Comparison of ENCODE assay signal across 27 cellular contexts in the genomic region with DNA sequence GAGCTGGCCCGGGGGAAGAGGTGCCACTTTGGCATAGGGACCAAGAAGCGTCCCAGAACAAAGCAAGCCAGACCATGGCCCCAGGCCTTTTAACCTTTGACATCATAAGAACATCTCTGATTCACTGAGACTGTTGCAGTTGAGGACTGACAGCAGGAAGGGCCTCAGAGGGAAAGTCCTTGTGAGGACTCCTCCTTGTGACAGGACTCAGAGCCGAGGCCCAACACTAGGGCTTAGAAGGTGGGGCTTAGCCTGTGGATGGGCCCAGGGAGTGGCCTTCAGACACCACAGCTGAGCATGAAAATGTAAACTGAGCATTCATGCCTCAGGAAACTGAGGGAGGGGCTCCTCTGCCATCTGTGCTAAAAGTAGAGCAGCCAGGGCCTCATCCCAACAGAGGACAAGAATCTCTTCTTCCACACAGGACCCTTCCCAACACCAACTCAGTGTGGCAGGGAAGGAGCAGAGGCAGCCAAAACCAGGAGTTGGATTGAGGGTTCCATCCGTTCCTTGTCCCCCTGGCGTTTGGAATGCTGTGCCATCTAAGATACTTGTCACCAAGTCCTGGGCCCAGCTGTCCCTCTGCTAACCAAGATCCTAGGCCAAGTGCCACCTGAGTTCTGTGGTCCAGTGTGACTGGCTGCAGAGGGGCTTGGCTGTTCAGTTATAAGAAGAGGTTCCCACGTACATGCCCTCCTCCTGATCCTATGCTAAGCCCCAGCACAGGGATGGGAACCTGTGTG.
"Had no signal": no experiment of that assay in that cellular context is flagged by ENCODE, and none has a peak within 500 bp of the region (broad histone marks: within the 10 kb centered on the region; RNA-seq: fewer than 3 reads in every experiment).

No MANE protein-coding gene starts in this region.

- H3K27ac ChIP-seq: adrenal gland, breast epithelium, coronary artery, gastrocnemius medialis, left ventricle myocardium inferior, vagina had no signal

- ATAC-seq: gastrocnemius medialis; stimulated activated naive CD8-positive, alpha-beta T cell treated with anti-CD3 and anti-CD28 coated beads, Interleukin-15, amount 100 ng/mL, for 72 hours had no signal

- H3K27me3 ChIP-seq: adrenal gland, breast epithelium, gastrocnemius medialis, vagina had no signal

- H3K4me1 ChIP-seq: adrenal gland, breast epithelium, left ventricle myocardium inferior, vagina had no signal

- H3K36me3 ChIP-seq: adrenal gland, breast epithelium, gastrocnemius medialis, left ventricle myocardium inferior, vagina had no signal

- H3K4me3 ChIP-seq: adrenal gland, breast epithelium, coronary artery, gastrocnemius medialis, left ventricle myocardium inferior, psoas muscle, vagina had no signal

- H3K27ac Mint-ChIP-seq: naive B cell had no signal

- H3K27me3 Mint-ChIP-seq: activated CD4-positive, alpha-beta T cell treated with anti-CD3 and anti-CD28 coated beads, Interleukin-2, amount 10 ng/mL, durations not matched to agents 24 days and 14 days; stimulated activated naive CD8-positive, alpha-beta T cell treated with anti-CD3 and anti-CD28 coated beads, Interleukin-15, amount 100 ng/mL, for 72 hours had no signal

- H3K9me3 Mint-ChIP-seq: neural crest cell had no signal

- DNase-seq: activated CD4-positive, alpha-beta T cell treated with anti-CD3 and anti-CD28 coated beads, Interleukin-2, amount 10 ng/mL, durations not matched to agents 24 days and 14 days; activated CD4-positive, CD25-positive, alpha-beta regulatory T cell; activated CD8-positive, alpha-beta memory T cell treated with anti-CD3 and anti-CD28 coated beads for 24 hours; activated CD8-positive, alpha-beta memory T cell treated with anti-CD3 and anti-CD28 coated beads, Interleukin-2, amount 50 U/mL, for 48 hours; activated effector memory CD4-positive, alpha-beta T cell treated with Interleukin-2 at 50 U/mL for 16 hours; activated naive CD4-positive, alpha-beta T cell treated with anti-CD3 and anti-CD28 coated beads, Interleukin-2, amount 50 U/mL, for 16 hours; activated T-cell treated with anti-CD3 and anti-CD28 coated beads, Interleukin-2, amount 50 U/mL, for 48 hours; adrenal gland; gastrocnemius medialis; head of caudate nucleus; kidney glomerular epithelial cell; left ventricle myocardium inferior; mammary epithelial cell; midbrain; naive B cell; psoas muscle; right cardiac atrium; small intestine; stimulated activated CD4-positive, alpha-beta T cell treated with anti-CD3 and anti-CD28 coated beads, Interleukin-15, amount 100 ng/mL, for 24 hours; stimulated activated CD4-positive, alpha-beta T cell treated with anti-CD3 and anti-CD28 coated beads, Interleukin-2, amount 100 ng/mL, for 48 hours; stimulated activated naive CD8-positive, alpha-beta T cell treated with anti-CD3 and anti-CD28 coated beads, Interleukin-15, amount 100 ng/mL, for 72 hours; T-helper 9 cell; trophoblast cell had no signal

- H3K9me3 ChIP-seq: adrenal gland, gastrocnemius medialis, psoas muscle, vagina had no signal

- H3K4me3 Mint-ChIP-seq: activated CD4-positive, alpha-beta T cell treated with anti-CD3 and anti-CD28 coated beads, Interleukin-2, amount 10 ng/mL, durations not matched to agents 24 days and 14 days; naive B cell; neural crest cell; stimulated activated naive CD8-positive, alpha-beta T cell treated with anti-CD3 and anti-CD28 coated beads, Interleukin-15, amount 100 ng/mL, for 72 hours had no signal
